Comparison of ENCODE assay signal across 31 cellular contexts in genomic region chr14:36430169-36430568, GRCh38.
"Had no signal": no experiment of that assay in that cellular context is flagged by ENCODE, and none has a peak within 500 bp of the region (broad histone marks: within the 10 kb centered on the region; RNA-seq: fewer than 3 reads in every experiment).

No MANE protein-coding gene starts in this region.

- H3K4me1 ChIP-seq: adrenal gland, left lung, pancreas, prostate gland, sigmoid colon had no signal

- H3K4me3 Mint-ChIP-seq: activated naive CD4-positive, alpha-beta T cell treated with anti-CD3 and anti-CD28 coated beads for 36 hours; activated naive CD8-positive, alpha-beta T cell treated with anti-CD3 and anti-CD28 coated beads for 36 hours; activated T-helper 1 cell treated with anti-CD3 and anti-CD28 coated beads, Interleukin-12 subunit alpha, Interleukin-12 subunit beta, Interleukin-2, Interleukin-4 antibody, amounts not matched to agents 30 ng/mL and 10 ng/mL and 1 ng/mL, durations not matched to agents 14 hours and 24 hours and 36 hours; effector memory CD8-positive, alpha-beta T cell; naive thymus-derived CD4-positive, alpha-beta T cell; neural crest cell; stimulated activated memory B cell treated with anti-CD40 and anti-IgM and Interleukin-4, amounts not matched to agents 10 μg/mL and 1 μg/mL and 100 μg/mL, for 72 hours; stimulated activated naive CD8-positive, alpha-beta T cell treated with anti-CD3 and anti-CD28 coated beads, Interleukin-15, amount 100 ng/mL, for 72 hours; T-helper 2 cell treated with Interferon-gamma antibody and Interleukin-4, amounts not matched to agents 5 μg/mL and 100 μg/mL, for 36 hours; type B pancreatic cell had no signal

- H3K36me3 Mint-ChIP-seq: activated naive CD8-positive, alpha-beta T cell treated with anti-CD3 and anti-CD28 coated beads for 36 hours; naive thymus-derived CD4-positive, alpha-beta T cell; stimulated activated memory B cell treated with anti-CD40 and anti-IgM and Interleukin-4, amounts not matched to agents 10 μg/mL and 1 μg/mL and 100 μg/mL, for 72 hours; type B pancreatic cell had no signal

- H3K4me1 Mint-ChIP-seq: activated naive CD8-positive, alpha-beta T cell treated with anti-CD3 and anti-CD28 coated beads for 36 hours; naive thymus-derived CD4-positive, alpha-beta T cell; neural crest cell; stimulated activated memory B cell treated with anti-CD40 and anti-IgM and Interleukin-4, amounts not matched to agents 10 μg/mL and 1 μg/mL and 100 μg/mL, for 72 hours; stimulated activated naive CD8-positive, alpha-beta T cell treated with anti-CD3 and anti-CD28 coated beads, Interleukin-15, amount 100 ng/mL, for 72 hours had no signal

- H3K27ac ChIP-seq: adrenal gland, brain microvascular endothelial cell, pancreas, prostate gland, sigmoid colon had no signal

- H3K4me3 ChIP-seq: adrenal gland, left lung, pancreas, prostate gland, sigmoid colon had no signal

- H3K27ac Mint-ChIP-seq: activated naive CD4-positive, alpha-beta T cell treated with anti-CD3 and anti-CD28 coated beads for 36 hours; activated naive CD8-positive, alpha-beta T cell treated with anti-CD3 and anti-CD28 coated beads for 36 hours; activated T-helper 1 cell treated with anti-CD3 and anti-CD28 coated beads, Interleukin-12 subunit alpha, Interleukin-12 subunit beta, Interleukin-2, Interleukin-4 antibody, amounts not matched to agents 30 ng/mL and 10 ng/mL and 1 ng/mL, durations not matched to agents 14 hours and 24 hours and 36 hours; effector memory CD8-positive, alpha-beta T cell; naive thymus-derived CD4-positive, alpha-beta T cell; stimulated activated memory B cell treated with anti-CD40 and anti-IgM and Interleukin-4, amounts not matched to agents 10 μg/mL and 1 μg/mL and 100 μg/mL, for 72 hours; stimulated activated naive CD8-positive, alpha-beta T cell treated with anti-CD3 and anti-CD28 coated beads, Interleukin-15, amount 100 ng/mL, for 72 hours; T-helper 2 cell treated with Interferon-gamma antibody and Interleukin-4, amounts not matched to agents 5 μg/mL and 100 μg/mL, for 36 hours; type B pancreatic cell had no signal

- ATAC-seq: effector memory CD8-positive, alpha-beta T cell; naive thymus-derived CD4-positive, alpha-beta T cell; stimulated activated memory B cell treated with anti-CD40 and anti-IgM and Interleukin-4, amounts not matched to agents 10 μg/mL and 1 μg/mL and 100 μg/mL, for 72 hours; stimulated activated naive CD8-positive, alpha-beta T cell treated with anti-CD3 and anti-CD28 coated beads, Interleukin-15, amount 100 ng/mL, for 72 hours had no signal

- H3K36me3 ChIP-seq: adrenal gland, brain microvascular endothelial cell, left lung, pancreas, prostate gland, sigmoid colon had no signal

- H3K9me3 ChIP-seq: adrenal gland, left lung, pancreas, prostate gland, sigmoid colon had no signal

- H3K27me3 ChIP-seq: adrenal gland, brain microvascular endothelial cell, left lung, pancreas, sigmoid colon had no signal

- DNase-seq: activated CD4-positive, alpha-beta T cell treated with anti-CD3 and anti-CD28 coated beads for 4 hours; activated CD4-positive, alpha-beta T cell treated with anti-CD3 and anti-CD28 coated beads, Interleukin-2, amount 50 U/mL, for 4 hours; activated CD8-positive, alpha-beta memory T cell treated with anti-CD3 and anti-CD28 coated beads for 24 hours; activated effector memory CD4-positive, alpha-beta T cell treated with anti-CD3 and anti-CD28 coated beads, Interleukin-2, amount 50 U/mL, for 16 hours; activated naive CD4-positive, alpha-beta T cell treated with anti-CD3 and anti-CD28 coated beads for 36 hours; activated naive CD8-positive, alpha-beta T cell treated with anti-CD3 and anti-CD28 coated beads for 36 hours; adrenal gland; brain microvascular endothelial cell; cortex of kidney; effector memory CD8-positive, alpha-beta T cell; foreskin fibroblast; hippocampal formation; kidney glomerular epithelial cell; left lung; midbrain; naive thymus-derived CD4-positive, alpha-beta T cell; nucleus accumbens; retina; sigmoid colon; small intestine; stimulated activated CD4-positive, alpha-beta T cell treated with anti-CD3 and anti-CD28 coated beads, Interleukin-4, amount 100 ng/mL, for 24 hours; stimulated activated naive CD8-positive, alpha-beta T cell treated with anti-CD3 and anti-CD28 coated beads, Interleukin-15, amount 100 ng/mL, for 72 hours; substantia nigra; T-helper 1 cell had no signal

- H3K27me3 Mint-ChIP-seq: stimulated activated memory B cell treated with anti-CD40 and anti-IgM and Interleukin-4, amounts not matched to agents 10 μg/mL and 1 μg/mL and 100 μg/mL, for 72 hours; stimulated activated naive CD8-positive, alpha-beta T cell treated with anti-CD3 and anti-CD28 coated beads, Interleukin-15, amount 100 ng/mL, for 72 hours had no signal

- H3K9me3 Mint-ChIP-seq: activated naive CD4-positive, alpha-beta T cell treated with anti-CD3 and anti-CD28 coated beads for 36 hours; activated naive CD8-positive, alpha-beta T cell treated with anti-CD3 and anti-CD28 coated beads for 36 hours; activated T-helper 1 cell treated with anti-CD3 and anti-CD28 coated beads, Interleukin-12 subunit alpha, Interleukin-12 subunit beta, Interleukin-2, Interleukin-4 antibody, amounts not matched to agents 30 ng/mL and 10 ng/mL and 1 ng/mL, durations not matched to agents 14 hours and 24 hours and 36 hours; neural crest cell; stimulated activated memory B cell treated with anti-CD40 and anti-IgM and Interleukin-4, amounts not matched to agents 10 μg/mL and 1 μg/mL and 100 μg/mL, for 72 hours; T-helper 2 cell treated with Interferon-gamma antibody and Interleukin-4, amounts not matched to agents 5 μg/mL and 100 μg/mL, for 36 hours; type B pancreatic cell had no signal
